In genomic region chr2:18169787-18170175, GRCh38 we compare ENCODE assay signal across 16 cellular contexts.
DNase-seq lines count a peak whose midpoint lies in the region; ATAC-seq and TF ChIP-seq lines count a peak whose summit lies in the region.
"Had no signal": no experiment of that assay in that cellular context is flagged by ENCODE, and none has a peak within 500 bp of the region (broad histone marks: within the 10 kb centered on the region; RNA-seq: fewer than 3 reads in every experiment).

No MANE protein-coding gene starts in this region.

- ATAC-seq in esophagus mucosa: peak; percentile 48
- ATAC-seq in HG02571 (IDR thresholded peaks at IDR 0.05; ENCODE audit: unreplicated experiment): no peak
- no peak for ATAC-seq in GM19035 (IDR thresholded peaks at IDR 0.05; ENCODE audit: unreplicated experiment)
- ATAC-seq: A549 had no signal

- POLR2A ChIA-PET in A673 (lab: Charles Lee; ENCODE audit: low non-redundant PET): no interaction called here

- H3K27ac ChIP-seq in A673 (ENCODE audit: low read depth, low read length, poor library complexity, severe bottlenecking): peak overlapping the region; percentile 50
- no peak overlapping the region for H3K27ac ChIP-seq in BLaER1 treated with 17β-estradiol and CSF1 and Interleukin-3, amounts not matched to agents 10 nM and 100 nM
- H3K27ac ChIP-seq: A549, GM23248 had no signal

- no peak overlapping the region for H3K9ac ChIP-seq in BLaER1 treated with 17β-estradiol and CSF1 and Interleukin-3, amounts not matched to agents 10 nM and 100 nM
- H3K9ac ChIP-seq: GM23248 had no signal

- no peak overlapping the region for H3K4me3 ChIP-seq in A673 (ENCODE audit: low read depth, low read length, poor library complexity, severe bottlenecking)
- H3K4me3 ChIP-seq in BLaER1 treated with 17β-estradiol and CSF1 and Interleukin-3, amounts not matched to agents 10 nM and 100 nM: no peak overlapping the region
- H3K4me3 ChIP-seq: A549, GM23248 had no signal

- DNase-seq in A673 (ENCODE audit: low spot score) (peak; percentile 78), OCI-M1 (lab: John Stamatoyannopoulos, UW) (peak; percentile 10), glomerular visceral epithelial cell (ENCODE audit: extremely low spot score) (no peak)
- DNase-seq: 8988T; CD4-positive, alpha-beta T cell; CD8-positive, alpha-beta memory T cell; DMS 273 treated with DMSO at 0.1 percent for 48 hours; DND-41; GM23248; H7; HCEC 1CT had no signal

- no peaks in the 10 kb centered on the region for H4K20me1 ChIP-seq in BLaER1 treated with 17β-estradiol and CSF1 and Interleukin-3, amounts not matched to agents 10 nM and 100 nM

- CTCF ChIA-PET in A673 (lab: Charles Lee): no interaction called here

- intact Hi-C loops in A673 (cut with micrococcal nuclease; ENCODE audit: unreplicated experiment): loop anchor here (5.0 to 10.0 kb wide), 3 partner anchors 208 to 695 kb away; partner anchors contain the start of gene KCNS3

- no peaks in the 10 kb centered on the region for H3K9me3 ChIP-seq in A673 (ENCODE audit: low read depth, low read length, poor library complexity, severe bottlenecking)
- peaks cover 0 to 24% (median 14%) of the 10 kb centered on the region in 11 experiments; a peak in 12 of 22 replicates for H3K9me3 ChIP-seq in BLaER1 treated with 17β-estradiol and CSF1 and Interleukin-3, amounts not matched to agents 10 nM and 100 nM (replicated peaks in 1 of 11)
- H3K9me3 ChIP-seq: A549 had no signal

- no TSS peak for BruUV-seq in A673 (replicated peaks; lab: Mats Ljungman, UMichigan)

- peaks cover 40% of the 10 kb centered on the region for H3K4me1 ChIP-seq in A673 (ENCODE audit: insufficient read depth, low read length, poor library complexity, severe bottlenecking)
- H3K4me1 ChIP-seq in BLaER1 treated with 17β-estradiol and CSF1 and Interleukin-3, amounts not matched to agents 10 nM and 100 nM: peaks cover 22 to 42% (median 35%) of the 10 kb centered on the region in 10 experiments
- H3K4me1 ChIP-seq: A549 had no signal

- H3K27me3 ChIP-seq in A673 (replicated peaks; ENCODE audit: insufficient read depth, low read depth, low read length, poor library complexity): no peaks in the 10 kb centered on the region
- H3K27me3 ChIP-seq in BLaER1 treated with 17β-estradiol and CSF1 and Interleukin-3, amounts not matched to agents 10 nM and 100 nM: no peaks in the 10 kb centered on the region

- no peak for TF ChIP-seq CTCF in A673 (conservative IDR thresholded peaks at IDR 0.05; ENCODE audit: low read depth, low read length)

- H3K4me2 ChIP-seq in BLaER1 treated with 17β-estradiol and CSF1 and Interleukin-3, amounts not matched to agents 10 nM and 100 nM: peak overlapping the region; percentile 24 to 57 (median 43); a peak in 19 of 22 replicates
- H3K4me2 ChIP-seq: A549 had no signal

- no peaks in the 10 kb centered on the region for H3K36me3 ChIP-seq in A673 (ENCODE audit: insufficient read depth, low read length, poor library complexity, severe bottlenecking)
- H3K36me3 ChIP-seq in BLaER1 treated with 17β-estradiol and CSF1 and Interleukin-3, amounts not matched to agents 10 nM and 100 nM: no peaks in the 10 kb centered on the region
